Comparison of ENCODE assay signal across 21 cellular contexts in the genomic region with DNA sequence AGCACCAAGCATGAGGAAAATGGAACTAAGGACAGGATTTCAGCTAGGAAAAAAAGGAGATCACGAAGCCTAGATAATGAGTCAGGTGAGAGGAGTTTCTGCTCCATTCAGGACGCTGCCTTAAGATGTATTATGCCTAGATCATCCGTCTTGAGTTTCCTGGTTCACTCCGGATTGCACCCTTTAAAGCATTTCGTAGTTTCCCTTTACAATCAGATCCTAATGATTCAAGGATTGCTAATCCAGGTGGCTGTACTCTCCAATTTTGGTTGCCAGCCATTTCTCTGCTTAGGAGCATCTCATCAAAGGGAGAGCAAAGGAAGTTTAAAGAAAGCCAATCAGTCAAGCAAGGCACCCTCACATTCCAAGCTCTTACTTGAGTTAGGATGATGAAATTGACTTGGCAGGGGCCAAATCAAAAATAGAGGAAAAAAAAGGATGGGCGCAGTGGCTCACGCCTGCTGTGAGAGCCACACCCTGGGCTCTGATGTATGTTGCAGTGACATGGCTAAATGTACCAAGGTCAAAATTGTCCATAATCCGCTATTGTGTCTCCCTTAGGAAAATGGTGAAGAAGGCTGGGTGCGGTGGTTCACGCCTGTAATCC.
"Had no signal": no experiment of that assay in that cellular context is flagged by ENCODE, and none has a peak within 500 bp of the region (broad histone marks: within the 10 kb centered on the region; RNA-seq: fewer than 3 reads in every experiment).

No MANE protein-coding gene starts in this region.

- ATAC-seq: activated CD8-positive, alpha-beta T cell treated with anti-CD3 and anti-CD28 coated beads, Interleukin-2, amount 10 ng/mL, durations not matched to agents 7 days and 5 days; activated T-helper 17 cell treated with anti-CD3 and anti-CD28 coated beads, Interleukin-2, amount 50 U/mL, for 72 hours; heart right ventricle; left lung; natural killer cell treated with Interleukin-12 subunit alpha and Interleukin-12 subunit beta and Interleukin-15 and Interleukin-18, amount 100 ng/mL, for 72 hours had no signal

- H3K27me3 ChIP-seq: adrenal gland, heart right ventricle, left lung, ovary, SJSA1, tibial artery had no signal

- H3K4me1 ChIP-seq: adrenal gland, heart right ventricle, left lung, SJSA1, tibial artery had no signal

- DNase-seq: activated CD4-positive, alpha-beta T cell treated with anti-CD3 and anti-CD28 coated beads for 4 hours; activated CD8-positive, alpha-beta T cell treated with anti-CD3 and anti-CD28 coated beads, Interleukin-2, amount 10 ng/mL, durations not matched to agents 7 days and 5 days; activated naive CD4-positive, alpha-beta T cell treated with anti-CD3 and anti-CD28 coated beads, Interleukin-2, amount 10 ng/mL, durations not matched to agents 7 days and 5 days; adrenal gland; caudate nucleus; effector CD8-positive, alpha-beta T cell; heart right ventricle; islet precursor cell; left lung; ovary; stimulated activated CD4-positive, alpha-beta T cell treated with anti-CD3 and anti-CD28 coated beads, Interleukin-15, amount 100 ng/mL, for 24 hours; stimulated activated CD4-positive, alpha-beta T cell treated with anti-CD3 and anti-CD28 coated beads, Interleukin-4, amount 100 ng/mL, for 24 hours; SW 1271; T-helper 9 cell; tibial artery; WERI-Rb-1 had no signal

- FAIRE-seq: frontal cortex had no signal

- H3K27ac ChIP-seq: adrenal gland, coronary artery, heart right ventricle, left lung, ovary, SJSA1, tibial artery, WERI-Rb-1 had no signal

- H3K4me3 ChIP-seq: adrenal gland, coronary artery, heart right ventricle, left lung, ovary, SJSA1, tibial artery had no signal

- H3K36me3 ChIP-seq: adrenal gland, heart right ventricle, left lung, ovary, SJSA1, tibial artery had no signal

- H3K9me3 ChIP-seq: adrenal gland, heart right ventricle, left lung, ovary, SJSA1, tibial artery had no signal
